11 cellular contexts compared by ENCODE assay signal in the genomic region with DNA sequence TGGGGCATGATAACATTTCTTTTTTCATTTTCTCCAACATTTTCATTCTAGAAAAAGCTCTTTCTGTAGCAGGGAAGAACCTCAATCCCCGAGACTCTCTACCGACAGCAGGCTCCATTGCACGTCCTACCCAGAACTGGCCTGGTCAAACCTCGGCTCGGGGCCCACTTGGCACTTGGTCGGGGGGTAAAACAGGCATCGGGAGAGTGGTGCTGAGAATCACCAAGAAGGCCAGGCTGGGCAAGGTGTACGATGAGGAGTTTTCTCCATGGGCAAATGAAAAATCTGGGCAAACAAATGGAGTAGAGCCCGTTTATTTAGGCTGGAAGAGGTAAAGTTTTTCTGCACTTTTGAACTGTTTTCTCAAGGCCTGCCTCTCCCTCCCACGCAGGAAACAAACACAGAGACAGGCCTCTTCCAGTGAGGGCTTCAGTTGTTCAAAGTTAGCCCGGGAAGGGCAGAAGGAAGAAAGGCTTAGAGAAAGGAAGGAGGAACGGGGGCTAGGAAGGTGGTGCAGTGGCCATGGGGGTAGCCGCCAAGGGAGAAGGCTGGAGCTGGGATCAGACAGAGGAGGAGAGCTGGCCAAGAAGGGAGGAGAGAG.
DNase-seq lines count a peak whose midpoint lies in the region; ATAC-seq, FAIRE-seq and TF ChIP-seq lines count a peak whose summit lies in the region.
"Had no signal": no experiment of that assay in that cellular context is flagged by ENCODE, and none has a peak within 500 bp of the region (broad histone marks: within the 10 kb centered on the region; RNA-seq: fewer than 3 reads in every experiment).

No MANE protein-coding gene starts in this region.

- H3K27ac ChIP-seq in SJSA1 (peak overlapping the region; percentile 68), esophagus squamous epithelium (peak overlapping the region; percentile 39 to 69 (median 56)), skin epidermis (peak overlapping the region in 20 of 21 experiments; percentile 7 to 78 (median 66))
- H3K27ac ChIP-seq: pancreas had no signal

- ATAC-seq in GM21737 (IDR thresholded peaks at IDR 0.05; ENCODE audit: unreplicated experiment), result no peak
- ATAC-seq: pancreas had no signal

- H3K27me3 ChIP-seq in SJSA1 (replicated peaks) (no peaks in the 10 kb centered on the region), esophagus squamous epithelium (no peaks in the 10 kb centered on the region)
- H3K27me3 ChIP-seq: pancreas had no signal

- no peak for DNase-seq in GM12892 (ENCODE audit: insufficient read length)
- no peak for DNase-seq in SJSA1 (ENCODE audit: low read depth in 1 of 2, low spot score in 2 of 2)
- no peak for DNase-seq in esophagus squamous epithelium (lab: John Stamatoyannopoulos, UW)
- no peak for DNase-seq in HK-2 (ENCODE audit: unreplicated experiment)
- DNase-seq in NOMO-1 treated with DMSO at 0.1 percent for 48 hours (lab: John Stamatoyannopoulos, UW; ENCODE audit: unreplicated experiment), result no peak
- DNase-seq in NCI-H82 (lab: John Stamatoyannopoulos, UW), result no peak
- DNase-seq: glutamatergic neuron, NCI-H510A treated with DMSO at 0.1 percent for 48 hours, pancreas had no signal

- peak; percentile 88 for FAIRE-seq in GM12892 (lab: Jason Lieb, UNC)
- FAIRE-seq: pancreas had no signal

- WGBS in esophagus squamous epithelium, 2 donors, result 48 to 62% methylated on average over 10 to 11 of the region's 13 CpGs

- no peaks in the 10 kb centered on the region for H3K9me3 ChIP-seq in SJSA1 (replicated peaks)
- no peaks in the 10 kb centered on the region for H3K9me3 ChIP-seq in esophagus squamous epithelium
- H3K9me3 ChIP-seq: pancreas had no signal

- TF ChIP-seq POLR2A in GM12892 (IDR thresholded peaks at IDR 0.05; ENCODE audit: low read depth, low read length) (no peak), esophagus squamous epithelium (IDR thresholded peaks at IDR 0.05) (no peak)

- H3K4me3 ChIP-seq in SJSA1 (no peak overlapping the region), esophagus squamous epithelium (peak overlapping the region in 1 of 4 donors; percentile 19), skin epidermis (no peak overlapping the region)
- H3K4me3 ChIP-seq: pancreas had no signal

- H3K4me1 ChIP-seq in SJSA1 (replicated peaks) (peaks cover 98% of the 10 kb centered on the region), esophagus squamous epithelium (peaks cover 22 to 100% (median 58%) of the 10 kb centered on the region in 3 donors)

- peaks cover 13% of the 10 kb centered on the region for H3K36me3 ChIP-seq in SJSA1
- no peaks in the 10 kb centered on the region for H3K36me3 ChIP-seq in esophagus squamous epithelium
- H3K36me3 ChIP-seq: pancreas had no signal

- intact Hi-C loops in esophagus squamous epithelium (cut with DNase I), result no loop called here

- no peak for TF ChIP-seq CTCF in esophagus squamous epithelium (IDR thresholded peaks at IDR 0.05)
